ENCODE assay signal across 1 cellular context in the genomic region with DNA sequence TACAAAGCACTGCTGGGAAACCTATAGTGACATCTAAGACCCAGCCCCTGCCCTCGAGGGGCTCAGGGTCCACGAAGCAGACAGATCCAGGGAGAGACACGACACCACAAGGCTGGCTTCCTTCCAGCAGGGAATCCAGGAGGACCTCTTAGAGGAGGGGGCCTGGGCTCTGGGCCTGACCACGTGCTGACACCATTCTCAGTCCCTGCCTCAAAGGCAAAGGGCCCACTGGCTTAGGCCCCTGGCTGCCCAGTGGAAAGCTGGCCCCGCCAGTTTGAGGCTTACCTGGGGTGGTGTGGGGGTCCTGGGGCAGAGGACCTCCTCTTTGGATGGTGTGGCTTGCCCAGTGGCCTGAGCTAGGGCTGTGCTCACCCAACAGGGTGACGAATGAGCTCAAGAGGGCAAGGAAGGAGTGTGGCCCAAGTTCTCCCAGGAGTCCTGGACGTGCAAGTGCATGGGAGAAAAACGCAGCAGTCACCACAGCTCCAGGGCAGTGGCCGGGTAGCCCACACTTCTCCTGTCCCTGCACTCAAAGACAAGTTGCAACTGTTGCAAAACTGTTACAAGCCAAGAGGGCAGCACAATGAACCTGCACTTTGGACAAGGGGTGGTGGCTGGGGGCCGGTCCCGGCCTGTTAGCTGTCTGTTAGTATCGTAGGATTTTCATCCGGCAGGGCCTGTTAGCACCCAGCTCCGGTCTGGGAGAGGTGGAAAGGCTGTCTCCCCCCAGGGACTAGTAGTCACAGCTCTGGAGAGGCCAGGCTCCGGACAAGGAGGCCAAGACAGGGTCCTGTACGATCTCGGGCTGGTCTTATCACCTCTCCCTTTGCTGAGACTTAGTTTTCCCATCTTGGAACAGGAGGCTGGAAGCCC.
A peak's percentile ranks its signal among the peaks of the same experiment; 100 is the strongest.
TF ChIP-seq lines count a peak whose summit lies in the region.

No MANE protein-coding gene starts in this region.

TF ChIP-seq in HepG2, 621 proteins besides CTCF, POLR2A, EP300 and RAD21 (continued from another document and continues in another):
- TF ChIP-seq, protein P1, sequence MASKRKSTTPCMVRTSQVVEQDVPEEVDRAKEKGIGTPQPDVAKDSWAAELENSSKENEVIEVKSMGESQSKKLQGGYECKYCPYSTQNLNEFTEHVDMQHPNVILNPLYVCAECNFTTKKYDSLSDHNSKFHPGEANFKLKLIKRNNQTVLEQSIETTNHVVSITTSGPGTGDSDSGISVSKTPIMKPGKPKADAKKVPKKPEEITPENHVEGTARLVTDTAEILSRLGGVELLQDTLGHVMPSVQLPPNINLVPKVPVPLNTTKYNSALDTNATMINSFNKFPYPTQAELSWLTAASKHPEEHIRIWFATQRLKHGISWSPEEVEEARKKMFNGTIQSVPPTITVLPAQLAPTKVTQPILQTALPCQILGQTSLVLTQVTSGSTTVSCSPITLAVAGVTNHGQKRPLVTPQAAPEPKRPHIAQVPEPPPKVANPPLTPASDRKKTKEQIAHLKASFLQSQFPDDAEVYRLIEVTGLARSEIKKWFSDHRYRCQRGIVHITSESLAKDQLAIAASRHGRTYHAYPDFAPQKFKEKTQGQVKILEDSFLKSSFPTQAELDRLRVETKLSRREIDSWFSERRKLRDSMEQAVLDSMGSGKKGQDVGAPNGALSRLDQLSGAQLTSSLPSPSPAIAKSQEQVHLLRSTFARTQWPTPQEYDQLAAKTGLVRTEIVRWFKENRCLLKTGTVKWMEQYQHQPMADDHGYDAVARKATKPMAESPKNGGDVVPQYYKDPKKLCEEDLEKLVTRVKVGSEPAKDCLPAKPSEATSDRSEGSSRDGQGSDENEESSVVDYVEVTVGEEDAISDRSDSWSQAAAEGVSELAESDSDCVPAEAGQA (IDR thresholded peaks at IDR 0.05; ENCODE audit: low read depth): no peak
- TF ChIP-seq, protein P1 (CRISPR knock-in tag; IDR thresholded peaks at IDR 0.05; ENCODE audit: borderline replicate concordance): no peak
- TF ChIP-seq CBFB (CRISPR knock-in tag; IDR thresholded peaks at IDR 0.05) (peak; percentile 29; the same call in 1 of the 2 replicates), HNRNPL (IDR thresholded peaks at IDR 0.05; ENCODE audit: low read depth, low read length) (peak; percentile 82; the same call in 1 of the 2 replicates), ADNP (CRISPR knock-in tag; IDR thresholded peaks at IDR 0.05) (no peak), FOXA1 (IDR thresholded peaks at IDR 0.05) (no peak), FOXA1 (CRISPR knock-in tag; IDR thresholded peaks at IDR 0.05) (peak; percentile 55), ARID2 (CRISPR knock-in tag; IDR thresholded peaks at IDR 0.05; ENCODE audit: borderline replicate concordance) (no peak), STAG1 (CRISPR knock-in tag; IDR thresholded peaks at IDR 0.05) (no peak; the same call in 1 of the 2 replicates), NBN (conservative IDR thresholded peaks at IDR 0.05) (no peak), ISL2 (CRISPR knock-in tag; IDR thresholded peaks at IDR 0.05) (peak; percentile 51; the same call in 1 of the 2 replicates), GTF2F1 (IDR thresholded peaks at IDR 0.05; ENCODE audit: low read length) (no peak), PPARG (CRISPR knock-in tag; conservative IDR thresholded peaks at IDR 0.05) (peak; percentile 37; the same call in 1 of the 2 replicates), KLF15 (CRISPR knock-in tag; IDR thresholded peaks at IDR 0.05; ENCODE audit: borderline replicate concordance) (peak; percentile 46; the same call in 1 of the 2 replicates), RBM22 (optimal IDR thresholded peaks at IDR 0.05; ENCODE audit: low read length) (no peak), ZNF337 (CRISPR knock-in tag; IDR thresholded peaks at IDR 0.05; ENCODE audit: borderline replicate concordance, low read depth) (0 out of 2 replicates have a peak, but pooled peaks have one; percentile 57), ZNF879 (CRISPR knock-in tag; IDR thresholded peaks at IDR 0.05) (no peak), YY1 (IDR thresholded peaks at IDR 0.05; ENCODE audit: insufficient read depth, insufficient replicate concordance, low read depth, low read length) (peak; percentile 40), ZNF20 (CRISPR knock-in tag; IDR thresholded peaks at IDR 0.05) (no peak), ZZZ3 (CRISPR knock-in tag; IDR thresholded peaks at IDR 0.05; ENCODE audit: borderline replicate concordance) (peak; percentile 41; the same call in 1 of the 2 replicates), ZNF563 (CRISPR knock-in tag; IDR thresholded peaks at IDR 0.05) (peak; percentile 60; the same call in 1 of the 2 replicates), ELF3 (CRISPR knock-in tag; IDR thresholded peaks at IDR 0.05) (peak; percentile 32; the same call in 1 of the 2 replicates), PITX1 (CRISPR knock-in tag; IDR thresholded peaks at IDR 0.05) (no peak; the same call in none of the 2 replicates), GPN1 (CRISPR knock-in tag; IDR thresholded peaks at IDR 0.05; ENCODE audit: borderline replicate concordance) (no peak), SRF (IDR thresholded peaks at IDR 0.05; ENCODE audit: low read depth, low read length) (no peak), ATF1 (CRISPR knock-in tag; IDR thresholded peaks at IDR 0.05) (no peak), GATA4 (IDR thresholded peaks at IDR 0.05; ENCODE audit: borderline replicate concordance, low read depth) (peak; percentile 47; the same call in 1 of the 2 replicates), ZSCAN25 (CRISPR knock-in tag; IDR thresholded peaks at IDR 0.05) (peak; percentile 80), ATRX (CRISPR knock-in tag; IDR thresholded peaks at IDR 0.05; ENCODE audit: borderline replicate concordance) (no peak), SIX1 (CRISPR knock-in tag; IDR thresholded peaks at IDR 0.05; ENCODE audit: borderline replicate concordance) (0 out of 2 replicates have a peak, but pooled peaks have one; percentile 23), CAMTA2 (CRISPR knock-in tag; IDR thresholded peaks at IDR 0.05; ENCODE audit: borderline replicate concordance) (no peak), ZNF607 (CRISPR knock-in tag; IDR thresholded peaks at IDR 0.05; ENCODE audit: borderline replicate concordance) (peak; percentile 88), DMAP1 (CRISPR knock-in tag; IDR thresholded peaks at IDR 0.05) (peak; percentile 77), FLYWCH1 (CRISPR knock-in tag; IDR thresholded peaks at IDR 0.05) (no peak), PHF20 (CRISPR knock-in tag; IDR thresholded peaks at IDR 0.05) (no peak), WIZ (CRISPR knock-in tag; IDR thresholded peaks at IDR 0.05) (no peak)
- TF ChIP-seq, protein P2, sequence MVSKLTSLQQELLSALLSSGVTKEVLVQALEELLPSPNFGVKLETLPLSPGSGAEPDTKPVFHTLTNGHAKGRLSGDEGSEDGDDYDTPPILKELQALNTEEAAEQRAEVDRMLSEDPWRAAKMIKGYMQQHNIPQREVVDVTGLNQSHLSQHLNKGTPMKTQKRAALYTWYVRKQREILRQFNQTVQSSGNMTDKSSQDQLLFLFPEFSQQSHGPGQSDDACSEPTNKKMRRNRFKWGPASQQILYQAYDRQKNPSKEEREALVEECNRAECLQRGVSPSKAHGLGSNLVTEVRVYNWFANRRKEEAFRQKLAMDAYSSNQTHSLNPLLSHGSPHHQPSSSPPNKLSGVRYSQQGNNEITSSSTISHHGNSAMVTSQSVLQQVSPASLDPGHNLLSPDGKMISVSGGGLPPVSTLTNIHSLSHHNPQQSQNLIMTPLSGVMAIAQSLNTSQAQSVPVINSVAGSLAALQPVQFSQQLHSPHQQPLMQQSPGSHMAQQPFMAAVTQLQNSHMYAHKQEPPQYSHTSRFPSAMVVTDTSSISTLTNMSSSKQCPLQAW (CRISPR knock-in tag; IDR thresholded peaks at IDR 0.05): peak; percentile 69; the same call in 1 of the 2 replicates
- TF ChIP-seq, protein P3, sequence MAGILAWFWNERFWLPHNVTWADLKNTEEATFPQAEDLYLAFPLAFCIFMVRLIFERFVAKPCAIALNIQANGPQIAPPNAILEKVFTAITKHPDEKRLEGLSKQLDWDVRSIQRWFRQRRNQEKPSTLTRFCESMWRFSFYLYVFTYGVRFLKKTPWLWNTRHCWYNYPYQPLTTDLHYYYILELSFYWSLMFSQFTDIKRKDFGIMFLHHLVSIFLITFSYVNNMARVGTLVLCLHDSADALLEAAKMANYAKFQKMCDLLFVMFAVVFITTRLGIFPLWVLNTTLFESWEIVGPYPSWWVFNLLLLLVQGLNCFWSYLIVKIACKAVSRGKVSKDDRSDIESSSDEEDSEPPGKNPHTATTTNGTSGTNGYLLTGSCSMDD (CRISPR knock-in tag; IDR thresholded peaks at IDR 0.05): no peak
- TF ChIP-seq, protein P4, sequence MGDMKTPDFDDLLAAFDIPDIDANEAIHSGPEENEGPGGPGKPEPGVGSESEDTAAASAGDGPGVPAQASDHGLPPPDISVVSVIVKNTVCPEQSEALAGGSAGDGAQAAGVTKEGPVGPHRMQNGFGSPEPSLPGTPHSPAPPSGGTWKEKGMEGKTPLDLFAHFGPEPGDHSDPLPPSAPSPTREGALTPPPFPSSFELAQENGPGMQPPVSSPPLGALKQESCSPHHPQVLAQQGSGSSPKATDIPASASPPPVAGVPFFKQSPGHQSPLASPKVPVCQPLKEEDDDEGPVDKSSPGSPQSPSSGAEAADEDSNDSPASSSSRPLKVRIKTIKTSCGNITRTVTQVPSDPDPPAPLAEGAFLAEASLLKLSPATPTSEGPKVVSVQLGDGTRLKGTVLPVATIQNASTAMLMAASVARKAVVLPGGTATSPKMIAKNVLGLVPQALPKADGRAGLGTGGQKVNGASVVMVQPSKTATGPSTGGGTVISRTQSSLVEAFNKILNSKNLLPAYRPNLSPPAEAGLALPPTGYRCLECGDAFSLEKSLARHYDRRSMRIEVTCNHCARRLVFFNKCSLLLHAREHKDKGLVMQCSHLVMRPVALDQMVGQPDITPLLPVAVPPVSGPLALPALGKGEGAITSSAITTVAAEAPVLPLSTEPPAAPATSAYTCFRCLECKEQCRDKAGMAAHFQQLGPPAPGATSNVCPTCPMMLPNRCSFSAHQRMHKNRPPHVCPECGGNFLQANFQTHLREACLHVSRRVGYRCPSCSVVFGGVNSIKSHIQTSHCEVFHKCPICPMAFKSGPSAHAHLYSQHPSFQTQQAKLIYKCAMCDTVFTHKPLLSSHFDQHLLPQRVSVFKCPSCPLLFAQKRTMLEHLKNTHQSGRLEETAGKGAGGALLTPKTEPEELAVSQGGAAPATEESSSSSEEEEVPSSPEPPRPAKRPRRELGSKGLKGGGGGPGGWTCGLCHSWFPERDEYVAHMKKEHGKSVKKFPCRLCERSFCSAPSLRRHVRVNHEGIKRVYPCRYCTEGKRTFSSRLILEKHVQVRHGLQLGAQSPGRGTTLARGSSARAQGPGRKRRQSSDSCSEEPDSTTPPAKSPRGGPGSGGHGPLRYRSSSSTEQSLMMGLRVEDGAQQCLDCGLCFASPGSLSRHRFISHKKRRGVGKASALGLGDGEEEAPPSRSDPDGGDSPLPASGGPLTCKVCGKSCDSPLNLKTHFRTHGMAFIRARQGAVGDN (CRISPR knock-in tag; IDR thresholded peaks at IDR 0.05): peak; percentile 97
- TF ChIP-seq, protein P5, sequence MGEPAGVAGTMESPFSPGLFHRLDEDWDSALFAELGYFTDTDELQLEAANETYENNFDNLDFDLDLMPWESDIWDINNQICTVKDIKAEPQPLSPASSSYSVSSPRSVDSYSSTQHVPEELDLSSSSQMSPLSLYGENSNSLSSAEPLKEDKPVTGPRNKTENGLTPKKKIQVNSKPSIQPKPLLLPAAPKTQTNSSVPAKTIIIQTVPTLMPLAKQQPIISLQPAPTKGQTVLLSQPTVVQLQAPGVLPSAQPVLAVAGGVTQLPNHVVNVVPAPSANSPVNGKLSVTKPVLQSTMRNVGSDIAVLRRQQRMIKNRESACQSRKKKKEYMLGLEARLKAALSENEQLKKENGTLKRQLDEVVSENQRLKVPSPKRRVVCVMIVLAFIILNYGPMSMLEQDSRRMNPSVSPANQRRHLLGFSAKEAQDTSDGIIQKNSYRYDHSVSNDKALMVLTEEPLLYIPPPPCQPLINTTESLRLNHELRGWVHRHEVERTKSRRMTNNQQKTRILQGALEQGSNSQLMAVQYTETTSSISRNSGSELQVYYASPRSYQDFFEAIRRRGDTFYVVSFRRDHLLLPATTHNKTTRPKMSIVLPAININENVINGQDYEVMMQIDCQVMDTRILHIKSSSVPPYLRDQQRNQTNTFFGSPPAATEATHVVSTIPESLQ (CRISPR knock-in tag; conservative IDR thresholded peaks at IDR 0.05): no peak
- TF ChIP-seq, protein P6, sequence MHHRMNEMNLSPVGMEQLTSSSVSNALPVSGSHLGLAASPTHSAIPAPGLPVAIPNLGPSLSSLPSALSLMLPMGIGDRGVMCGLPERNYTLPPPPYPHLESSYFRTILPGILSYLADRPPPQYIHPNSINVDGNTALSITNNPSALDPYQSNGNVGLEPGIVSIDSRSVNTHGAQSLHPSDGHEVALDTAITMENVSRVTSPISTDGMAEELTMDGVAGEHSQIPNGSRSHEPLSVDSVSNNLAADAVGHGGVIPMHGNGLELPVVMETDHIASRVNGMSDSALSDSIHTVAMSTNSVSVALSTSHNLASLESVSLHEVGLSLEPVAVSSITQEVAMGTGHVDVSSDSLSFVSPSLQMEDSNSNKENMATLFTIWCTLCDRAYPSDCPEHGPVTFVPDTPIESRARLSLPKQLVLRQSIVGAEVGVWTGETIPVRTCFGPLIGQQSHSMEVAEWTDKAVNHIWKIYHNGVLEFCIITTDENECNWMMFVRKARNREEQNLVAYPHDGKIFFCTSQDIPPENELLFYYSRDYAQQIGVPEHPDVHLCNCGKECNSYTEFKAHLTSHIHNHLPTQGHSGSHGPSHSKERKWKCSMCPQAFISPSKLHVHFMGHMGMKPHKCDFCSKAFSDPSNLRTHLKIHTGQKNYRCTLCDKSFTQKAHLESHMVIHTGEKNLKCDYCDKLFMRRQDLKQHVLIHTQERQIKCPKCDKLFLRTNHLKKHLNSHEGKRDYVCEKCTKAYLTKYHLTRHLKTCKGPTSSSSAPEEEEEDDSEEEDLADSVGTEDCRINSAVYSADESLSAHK (CRISPR knock-in tag; IDR thresholded peaks at IDR 0.05; ENCODE audit: borderline replicate concordance): no peak
- TF ChIP-seq, protein P7, sequence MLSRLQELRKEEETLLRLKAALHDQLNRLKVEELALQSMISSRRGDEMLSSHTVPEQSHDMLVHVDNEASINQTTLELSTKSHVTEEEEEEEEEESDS (CRISPR knock-in tag; IDR thresholded peaks at IDR 0.05; ENCODE audit: borderline replicate concordance): no peak
